ENCODE assay signal across 18 cellular contexts in genomic region chr2:236899945-236900640, GRCh38.
DNase-seq lines count a peak whose midpoint lies in the region; ATAC-seq and TF ChIP-seq lines count a peak whose summit lies in the region.
"Had no signal": no experiment of that assay in that cellular context is flagged by ENCODE, and none has a peak within 500 bp of the region (broad histone marks: within the 10 kb centered on the region; RNA-seq: fewer than 3 reads in every experiment).

No MANE protein-coding gene starts in this region.

- H2AFZ ChIP-seq in GM23338 = no peak overlapping the region
- no peak overlapping the region for H2AFZ ChIP-seq in neural progenitor cell (replicated peaks)

- 61% methylated on average over 6 of the region's 6 CpGs for WGBS in esophagus muscularis mucosa

- intact Hi-C loops in esophagus muscularis mucosa (cut with DNase I) = no loop called here

- no peak for TF ChIP-seq EP300 in esophagus muscularis mucosa (IDR thresholded peaks at IDR 0.05)

- TF ChIP-seq CTCF in GM23338 (conservative IDR thresholded peaks at IDR 0.05; ENCODE audit: low read depth in 2 of 2) (no peak), esophagus muscularis mucosa (IDR thresholded peaks at IDR 0.05) (no peak), neural progenitor cell (IDR thresholded peaks at IDR 0.05) (no peak)

- H3F3A ChIP-seq in GM23338 (replicated peaks; ENCODE audit: low read depth) (no peaks in the 10 kb centered on the region), neural progenitor cell (ENCODE audit: low read depth) (no peaks in the 10 kb centered on the region)

- H3K79me2 ChIP-seq in GM23338 (replicated peaks; ENCODE audit: insufficient read depth) (no peaks in the 10 kb centered on the region), neural progenitor cell (ENCODE audit: low read depth) (no peaks in the 10 kb centered on the region)

- H3K36me3 Mint-ChIP-seq in GM23338 (ENCODE audit: low read depth) = no peaks in the 10 kb centered on the region
- no peaks in the 10 kb centered on the region for H3K36me3 Mint-ChIP-seq in neural progenitor cell
- H3K36me3 Mint-ChIP-seq in activated T-cell treated with anti-CD3 and anti-CD28 coated beads, Interleukin-2, amount 50 U/mL, for 24 hours (ENCODE audit: low read depth) = no peaks in the 10 kb centered on the region

- peaks cover 4% of the 10 kb centered on the region for H3K27me3 Mint-ChIP-seq in GM23338 (ENCODE audit: insufficient read depth, low read depth, poor library complexity)
- peaks cover 12% of the 10 kb centered on the region for H3K27me3 Mint-ChIP-seq in neural progenitor cell (ENCODE audit: insufficient read depth, low read depth)
- H3K27me3 Mint-ChIP-seq in activated T-cell treated with anti-CD3 and anti-CD28 coated beads, Interleukin-2, amount 50 U/mL, for 24 hours = peaks cover 23% of the 10 kb centered on the region

- no peaks in the 10 kb centered on the region for H3K9me2 ChIP-seq in GM23338 (ENCODE audit: insufficient read depth)

- H3K36me3 ChIP-seq in GM23338 (ENCODE audit: insufficient read depth) (no peaks in the 10 kb centered on the region), esophagus muscularis mucosa (no peaks in the 10 kb centered on the region), neural progenitor cell (no peaks in the 10 kb centered on the region)

- no peaks in the 10 kb centered on the region for H3K9me3 Mint-ChIP-seq in GM23338
- H3K9me3 Mint-ChIP-seq in neural progenitor cell = no peaks in the 10 kb centered on the region
- H3K9me3 Mint-ChIP-seq in activated T-cell treated with anti-CD3 and anti-CD28 coated beads, Interleukin-2, amount 50 U/mL, for 24 hours = no peaks in the 10 kb centered on the region
- H3K9me3 Mint-ChIP-seq: CD4-positive, alpha-beta T cell had no signal

- H4K20me1 ChIP-seq in GM23338 (replicated peaks; ENCODE audit: insufficient read depth) (no peaks in the 10 kb centered on the region), neural progenitor cell (ENCODE audit: low read depth) (no peaks in the 10 kb centered on the region)

- ATAC-seq in GM23338 = peak; percentile 61
- ATAC-seq: HCT116, PC-3 had no signal

- peaks cover 3% of the 10 kb centered on the region; the same call in 1 of the 3 replicates for H3K4me1 Mint-ChIP-seq in GM23338
- peaks cover 50% of the 10 kb centered on the region for H3K4me1 Mint-ChIP-seq in neural progenitor cell
- H3K4me1 Mint-ChIP-seq in activated T-cell treated with anti-CD3 and anti-CD28 coated beads, Interleukin-2, amount 50 U/mL, for 24 hours (ENCODE audit: low read depth) = no peaks in the 10 kb centered on the region
- H3K4me1 Mint-ChIP-seq: B cell had no signal

- H3K4me1 ChIP-seq in GM23338 (ENCODE audit: insufficient read depth) (no peaks in the 10 kb centered on the region), esophagus muscularis mucosa (no peaks in the 10 kb centered on the region), neural progenitor cell (peaks cover 7% of the 10 kb centered on the region)

- H3K4me3 ChIP-seq in GM23338 = no peak overlapping the region
- H3K4me3 ChIP-seq in esophagus muscularis mucosa = no peak overlapping the region
- H3K4me3 ChIP-seq in neural progenitor cell = no peak overlapping the region

- H3K4me3 Mint-ChIP-seq in GM23338 (no peak overlapping the region), neural progenitor cell (peak overlapping the region; percentile 14)
- H3K4me3 Mint-ChIP-seq in activated T-cell treated with anti-CD3 and anti-CD28 coated beads, Interleukin-2, amount 50 U/mL, for 24 hours = no peak overlapping the region
- H3K4me3 Mint-ChIP-seq: B cell; CD4-positive, alpha-beta T cell had no signal

- DNase-seq in GM23338 (ENCODE audit: low spot score) = no peak
- DNase-seq in M059J (ENCODE audit: low read depth) = peak; percentile 9
- peak; percentile 90 for DNase-seq in esophagus muscularis mucosa (ENCODE audit: extremely low spot score)
- peak; percentile 16 for DNase-seq in neural progenitor cell (ENCODE audit: low spot score)
- no peak for DNase-seq in T-helper 1 cell
- no peak for DNase-seq in NCI-H2107 treated with DMSO at 0.1 percent for 48 hours (lab: John Stamatoyannopoulos, UW; ENCODE audit: unreplicated experiment)
- DNase-seq in activated T-cell treated with anti-CD3 and anti-CD28 coated beads, Interleukin-2, amount 50 U/mL, for 24 hours = no peak
- DNase-seq: CD4-positive, alpha-beta T cell; DMS79; IMR-90; Karpas-422; NCI-H1105 treated with DMSO at 0.1 percent for 48 hours; NCI-H1930; NCI-H510A treated with DMSO at 0.1 percent for 48 hours; PC-3 had no signal

- no peak for TF ChIP-seq POLR2A in esophagus muscularis mucosa (IDR thresholded peaks at IDR 0.05; ENCODE audit: low read depth)

- H3K27ac Mint-ChIP-seq in GM23338 (no peak overlapping the region), neural progenitor cell (no peak overlapping the region)
- no peak overlapping the region for H3K27ac Mint-ChIP-seq in activated T-cell treated with anti-CD3 and anti-CD28 coated beads, Interleukin-2, amount 50 U/mL, for 24 hours
- H3K27ac Mint-ChIP-seq: B cell; CD4-positive, alpha-beta T cell had no signal

- no peak overlapping the region for H3K4me2 ChIP-seq in GM23338
- no peak overlapping the region for H3K4me2 ChIP-seq in neural progenitor cell

- H3K9me3 ChIP-seq in esophagus muscularis mucosa (no peaks in the 10 kb centered on the region), neural progenitor cell (ENCODE audit: low read depth) (no peaks in the 10 kb centered on the region)

- H3K9ac ChIP-seq in neural progenitor cell = no peak overlapping the region

- H3K27me3 ChIP-seq in GM23338 (ENCODE audit: insufficient read depth) = no peaks in the 10 kb centered on the region
- peaks cover 0 to 25% (median 0%) of the 10 kb centered on the region in 4 donors for H3K27me3 ChIP-seq in esophagus muscularis mucosa
- H3K27me3 ChIP-seq in neural progenitor cell = no peaks in the 10 kb centered on the region

- no peak overlapping the region for H3K27ac ChIP-seq in GM23338 (ENCODE audit: low read depth)
- no peak overlapping the region for H3K27ac ChIP-seq in esophagus muscularis mucosa (replicated peaks in 1 of 4)
- H3K27ac ChIP-seq in neural progenitor cell = no peak overlapping the region
- H3K27ac ChIP-seq: RWPE1 had no signal

TF ChIP-seq in GM23338, 12 proteins besides CTCF, POLR2A, EP300 and RAD21 (continues in another document):
- TF ChIP-seq ZNF462 (CRISPR knock-in tag; IDR thresholded peaks at IDR 0.05) = no peak

Comparison
In these comparisons a context has a peak if more than half of its experiments do, and no peak if none do; other contexts are left out.
1. DNase-seq: peak in M059J (single experiment), esophagus muscularis mucosa (single experiment) and neural progenitor cell (single experiment); none in GM23338 (single experiment), T-helper 1 cell (0 of 5), NCI-H2107 treated with DMSO at 0.1 percent for 48 hours (single experiment) and activated T-cell treated with anti-CD3 and anti-CD28 coated beads, Interleukin-2, amount 50 U/mL, for 24 hours (single experiment).